8 cellular contexts compared by ENCODE assay signal in the genomic region with DNA sequence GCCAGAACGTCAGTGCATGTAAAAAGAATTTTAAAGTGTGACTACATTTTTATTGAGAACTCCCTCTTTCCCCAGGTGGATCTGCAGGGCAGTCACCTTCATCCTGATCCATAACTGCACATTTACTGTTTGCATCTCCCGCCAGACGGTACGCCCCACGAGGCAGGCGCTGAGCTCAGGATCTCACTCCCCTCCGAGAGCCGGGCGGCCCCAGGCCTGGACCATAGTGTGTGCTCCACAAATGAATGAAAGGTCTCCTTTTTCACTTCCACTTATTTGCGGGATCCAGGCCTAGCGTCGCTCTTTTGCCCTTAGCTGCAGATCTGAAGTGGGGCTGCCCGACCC.
DNase-seq lines count a peak whose midpoint lies in the region; ATAC-seq and TF ChIP-seq lines count a peak whose summit lies in the region.

No MANE protein-coding gene starts in this region.

- H3K9ac ChIP-seq in OCI-LY1 (ENCODE audit: low read length): peak overlapping the region; percentile 94

- H3F3A ChIP-seq in OCI-LY1 (ENCODE audit: insufficient read depth, low read length): no peaks in the 10 kb centered on the region

- peaks cover 52% of the 10 kb centered on the region for H3K36me3 ChIP-seq in OCI-LY1 (ENCODE audit: insufficient read depth, low read length)

- H3K27ac ChIP-seq in OCI-LY1 (ENCODE audit: low read depth, low read length, poor library complexity, severe bottlenecking): peak overlapping the region; percentile 35

- no peaks in the 10 kb centered on the region for H3K9me2 ChIP-seq in OCI-LY1 (ENCODE audit: low read depth, low read length)

- ATAC-seq in GM18867 (IDR thresholded peaks at IDR 0.05; ENCODE audit: unreplicated experiment) (peak; percentile 37), HG03039 (IDR thresholded peaks at IDR 0.05; ENCODE audit: unreplicated experiment) (peak; percentile 25)

- peak overlapping the region; percentile 92 for H2AFZ ChIP-seq in OCI-LY1 (ENCODE audit: low read length)

- H3K27me3 ChIP-seq in OCI-LY1 (ENCODE audit: insufficient read depth, low read length): no peaks in the 10 kb centered on the region

- no peak for TF ChIP-seq CTCF in OCI-LY1 (IDR thresholded peaks at IDR 0.05; ENCODE audit: low read length)
- no peak for TF ChIP-seq CTCF in astrocyte of the spinal cord (IDR thresholded peaks at IDR 0.05; ENCODE audit: low read depth, low read length)

- H3K4me1 ChIP-seq in OCI-LY1 (ENCODE audit: insufficient read depth, low read length, severe bottlenecking): peaks cover 28% of the 10 kb centered on the region

- peak overlapping the region; percentile 98 for H3K4me2 ChIP-seq in OCI-LY1 (ENCODE audit: low read length)

- H3K4me3 ChIP-seq in OCI-LY1 (ENCODE audit: low read depth, low read length, poor library complexity, severe bottlenecking) (peak overlapping the region; percentile 96), astrocyte of the spinal cord (ENCODE audit: low read depth, low read length) (peak overlapping the region; percentile 97)

- H4K20me1 ChIP-seq in OCI-LY1 (ENCODE audit: insufficient read depth, low read length): no peaks in the 10 kb centered on the region

- H3K9me3 ChIP-seq in OCI-LY1 (ENCODE audit: low read length): no peaks in the 10 kb centered on the region

- H3K79me2 ChIP-seq in OCI-LY1 (ENCODE audit: insufficient read depth, low read length): peaks cover 23% of the 10 kb centered on the region

- in situ Hi-C loops in astrocyte of the spinal cord (cut with HindIII; ENCODE audit: low sequenced_read_pairs): no loop called here

- DNase-seq in Ammon's horn (ENCODE audit: low spot score): peak; percentile 45
- peak; percentile 16 for DNase-seq in astrocyte of the spinal cord (ENCODE audit: low read depth, low spot score)
- peak; percentile 15 for DNase-seq in iPS-NIHi7 (ENCODE audit: extremely low spot score)
- peak in 2 of 3 donors; percentile 3 to 8 for DNase-seq in stimulated activated CD4-positive, alpha-beta T cell treated with anti-CD3 and anti-CD28 coated beads, Interleukin-12 subunit alpha, Interleukin-12 subunit beta, amount 100 ng/mL, for 48 hours (ENCODE audit: low read depth in 2 of 3, low spot score in 1 of 3)
- DNase-seq in foreskin melanocyte: no peak
